Comparison of ENCODE assay signal across 8 cellular contexts in genomic region chr11:67120881-67121710, GRCh38. TPM values are rescaled to one million over a fixed set of nuclear protein-coding genes. Genes with fewer than 3 reads are reported as not detected.
DNase-seq lines count a peak whose midpoint lies in the region; ATAC-seq and TF ChIP-seq lines count a peak whose summit lies in the region.

No MANE protein-coding gene starts in this region.

- no peaks in the 10 kb centered on the region for H3K36me3 ChIP-seq in ovary

- TF ChIP-seq CTCF in ovary (IDR thresholded peaks at IDR 0.05) = no peak

- no peaks in the 10 kb centered on the region for H3K9me3 ChIP-seq in ovary

- no peak for TF ChIP-seq EP300 in ovary (IDR thresholded peaks at IDR 0.05)

- WGBS in ovary, 3 donors = 9 to 10% (median 10%) methylated on average over 9 of the region's 9 CpGs

- peak overlapping the region; percentile 98 for H3K4me3 ChIP-seq in ovary

- intact Hi-C loops in ovary (cut with DNase I) = loop anchor here in 1 of 4 donors (5.0 kb wide), 1 partner anchor 46 kb away; no protein-coding TSS in a partner anchor

- no peak for TF ChIP-seq POLR2A in ovary (IDR thresholded peaks at IDR 0.05)

- H3K27ac ChIP-seq in ovary = no peak overlapping the region

- DNase-seq in DMS114 treated with DMSO at 0.1 percent for 48 hours (lab: John Stamatoyannopoulos, UW; ENCODE audit: unreplicated experiment) (peak; percentile 88), SW480 (ENCODE audit: low spot score) (peak; percentile 60), fibroblast of gingiva (ENCODE audit: low read depth) (peak; percentile 28), ovary (peak in 1 of 5 donors; percentile 6), DMS153 (lab: John Stamatoyannopoulos, UW) (no peak)

- no peaks in the 10 kb centered on the region for H3K27me3 ChIP-seq in ovary

- ATAC-seq in HG03175 (IDR thresholded peaks at IDR 0.05; ENCODE audit: unreplicated experiment) = peak; percentile 35
- no peak for ATAC-seq in HG03457 (IDR thresholded peaks at IDR 0.05; ENCODE audit: unreplicated experiment)
- no peak for ATAC-seq in HG02571 (IDR thresholded peaks at IDR 0.05; ENCODE audit: unreplicated experiment)

- H3K4me1 ChIP-seq in ovary (ENCODE audit: insufficient read depth) = peaks cover 3% of the 10 kb centered on the region

RNA-seq across cellular contexts. Expression of gene KDM2A, which starts 2.0 kb away (rescaled TPM):
- total RNA-seq in ovary = 10 to 100 TPM; 33.5 to 76.9 (median 59.9) TPM
- 10 to 100 TPM; 34.1 to 53.0 TPM for polyA plus RNA-seq in ovary
